Comparison of ENCODE assay signal across 18 cellular contexts in the genomic region with DNA sequence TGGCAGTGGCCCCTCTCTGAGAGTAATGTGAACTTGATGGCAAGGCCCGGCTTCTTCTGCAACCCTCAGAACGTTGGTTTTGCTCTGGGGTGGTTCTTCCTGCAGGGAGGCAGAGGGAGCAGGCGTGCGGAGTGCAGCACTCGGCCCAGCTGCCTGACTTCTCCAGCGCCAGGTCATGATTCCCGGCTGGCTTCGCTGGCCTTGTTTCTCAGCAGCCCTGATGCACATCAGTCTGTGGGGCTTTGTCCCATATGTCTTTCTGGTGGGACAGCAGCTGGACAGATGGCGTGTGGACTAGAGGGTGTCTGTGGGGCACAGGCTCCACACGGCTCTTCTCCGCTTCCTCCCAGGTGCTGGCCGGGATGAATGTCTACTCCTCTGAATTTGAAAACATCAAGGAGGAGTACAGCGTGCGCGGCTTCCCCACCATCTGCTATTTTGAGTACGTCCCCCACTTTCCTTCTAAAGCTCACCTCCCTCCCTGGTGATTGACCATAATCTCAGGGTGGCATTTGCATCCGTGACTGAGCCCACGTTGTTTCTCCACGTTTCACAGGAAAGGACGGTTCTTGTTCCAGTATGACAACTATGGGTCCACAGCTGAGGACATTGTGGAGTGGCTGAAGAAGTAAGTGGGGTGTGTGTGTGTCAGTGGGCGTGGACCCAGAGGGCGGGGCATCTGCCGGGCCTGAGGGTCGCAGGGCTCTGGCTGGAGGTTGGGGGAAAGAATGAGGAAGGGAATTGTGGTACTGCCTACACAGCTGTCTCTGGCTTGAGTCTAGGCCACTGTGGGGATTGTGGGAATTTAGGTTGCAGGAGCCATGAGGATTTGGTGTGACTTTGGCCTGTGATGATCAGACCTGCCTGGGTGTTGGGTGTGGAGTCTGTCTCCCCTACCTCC. TPM values are rescaled to one million over a fixed set of nuclear protein-coding genes. Genes with fewer than 3 reads are reported as not detected.
DNase-seq lines count a peak whose midpoint lies in the region; ATAC-seq and TF ChIP-seq lines count a peak whose summit lies in the region.
"Had no signal": no experiment of that assay in that cellular context is flagged by ENCODE, and none has a peak within 500 bp of the region (broad histone marks: within the 10 kb centered on the region; RNA-seq: fewer than 3 reads in every experiment).

No MANE protein-coding gene starts in this region.

- H3K27ac ChIP-seq in CD4-positive, CD25-positive, alpha-beta regulatory T cell (ENCODE audit: insufficient read depth, low read length, poor library complexity, severe bottlenecking): no peak overlapping the region
- H3K27ac ChIP-seq in fibroblast of lung (ENCODE audit: insufficient read depth, low read length): peak overlapping the region; percentile 3

- no peak overlapping the region for H3K9ac ChIP-seq in fibroblast of lung (ENCODE audit: insufficient read depth, low read length)

- H3K27me3 Mint-ChIP-seq in CD4-positive, CD25-positive, alpha-beta regulatory T cell: no peaks in the 10 kb centered on the region
- H3K27me3 Mint-ChIP-seq in HFFc6 (ENCODE audit: insufficient read depth): no peaks in the 10 kb centered on the region; the same call in 1 of the 2 replicates

- peak overlapping the region in 2 of 3 donors; percentile 62 to 74 for H3K27ac Mint-ChIP-seq in CD4-positive, CD25-positive, alpha-beta regulatory T cell
- H3K27ac Mint-ChIP-seq in HFFc6: peak overlapping the region; percentile 4; the same call in 1 of the 2 replicates

- no peaks in the 10 kb centered on the region for H3K4me1 ChIP-seq in CD4-positive, CD25-positive, alpha-beta regulatory T cell (ENCODE audit: control insufficient read depth, insufficient read depth, low read length, poor library complexity, severe bottlenecking)
- peaks cover 10% of the 10 kb centered on the region for H3K4me1 ChIP-seq in fibroblast of lung (ENCODE audit: control insufficient read depth, extremely low read depth, insufficient read depth, low read length)
- H3K4me1 ChIP-seq: A549, HAP-1 had no signal

- no peak for ATAC-seq in CD4-positive, CD25-positive, alpha-beta regulatory T cell (ENCODE audit: low read depth in 2 of 2)
- no peak for ATAC-seq in GM19351 (IDR thresholded peaks at IDR 0.05; ENCODE audit: unreplicated experiment)
- ATAC-seq: A549, K562, PC-3 had no signal

- no peak overlapping the region for H2AFZ ChIP-seq in fibroblast of lung (ENCODE audit: low read length)

- no peak overlapping the region for H3K4me2 ChIP-seq in fibroblast of lung (ENCODE audit: extremely low read depth, insufficient read depth, low read length)
- H3K4me2 ChIP-seq: A549 had no signal

- peaks cover 3% of the 10 kb centered on the region for H3K36me3 Mint-ChIP-seq in CD4-positive, CD25-positive, alpha-beta regulatory T cell
- peaks cover 27% of the 10 kb centered on the region for H3K36me3 Mint-ChIP-seq in HFFc6 (ENCODE audit: low read depth)

- peaks cover 0 to 8% (median 0%) of the 10 kb centered on the region in 4 donors for H3K4me1 Mint-ChIP-seq in CD4-positive, CD25-positive, alpha-beta regulatory T cell
- H3K4me1 Mint-ChIP-seq in HFFc6 (ENCODE audit: low read depth): peaks cover 54% of the 10 kb centered on the region

- no peaks in the 10 kb centered on the region for H3K36me3 ChIP-seq in CD4-positive, CD25-positive, alpha-beta regulatory T cell (ENCODE audit: control insufficient read depth, insufficient read depth, low read length)
- H3K36me3 ChIP-seq in fibroblast of lung (ENCODE audit: control insufficient read depth, insufficient read depth, low read length): peaks cover 11% of the 10 kb centered on the region

- H3K9me3 ChIP-seq in CD4-positive, CD25-positive, alpha-beta regulatory T cell (ENCODE audit: control insufficient read depth in 2 of 2, low read length in 2 of 2): no peaks in the 10 kb centered on the region
- no peaks in the 10 kb centered on the region for H3K9me3 ChIP-seq in fibroblast of lung (ENCODE audit: control insufficient read depth, insufficient read depth, low read depth, low read length)
- H3K9me3 ChIP-seq: A549, HAP-1 had no signal

- no peaks in the 10 kb centered on the region for H3K9me3 Mint-ChIP-seq in CD4-positive, CD25-positive, alpha-beta regulatory T cell
- no peaks in the 10 kb centered on the region for H3K9me3 Mint-ChIP-seq in HFFc6

- no peaks in the 10 kb centered on the region for H4K20me1 ChIP-seq in fibroblast of lung (ENCODE audit: control insufficient read depth, extremely low read depth, insufficient read depth, low read length)

- H3K4me3 Mint-ChIP-seq in CD4-positive, CD25-positive, alpha-beta regulatory T cell: no peak overlapping the region
- no peak overlapping the region for H3K4me3 Mint-ChIP-seq in HFFc6

- no peak overlapping the region for H3K4me3 ChIP-seq in CD4-positive, CD25-positive, alpha-beta regulatory T cell (ENCODE audit: low read depth, low read length)
- no peak overlapping the region for H3K4me3 ChIP-seq in fibroblast of lung (replicated peaks in 1 of 4; ENCODE audit: control extremely low read depth in 1 of 4, insufficient read depth in 1 of 4, low read depth in 3 of 4, low read length in 4 of 4)
- H3K4me3 ChIP-seq: A549, HAP-1, K562 had no signal

- TF ChIP-seq CTCF in HFFc6 (IDR thresholded peaks at IDR 0.05): no peak
- no peak for TF ChIP-seq CTCF in fibroblast of lung (conservative IDR thresholded peaks at IDR 0.05 in 1 of 2, IDR thresholded peaks at IDR 0.05 in 1 of 2; ENCODE audit: low read depth in 1 of 2, low read length in 2 of 2)

- H3K79me2 ChIP-seq in fibroblast of lung (ENCODE audit: control insufficient read depth, insufficient read depth, low read length): no peaks in the 10 kb centered on the region

- DNase-seq in CD4-positive, CD25-positive, alpha-beta regulatory T cell: no peak
- DNase-seq in HFFc6: no peak
- no peak for DNase-seq in fibroblast of lung (ENCODE audit: low read depth in 2 of 2)
- DNase-seq in retina: peak; percentile 53
- no peak for DNase-seq in COLO668 (lab: John Stamatoyannopoulos, UW; ENCODE audit: unreplicated experiment)
- DNase-seq in AG20443 (ENCODE audit: low spot score): no peak
- DNase-seq: Calu3, DMS79 treated with DMSO at 0.1 percent for 48 hours, NCI-H1436, NCI-H2029, NCI-H2171, NCI-H446, NCI-H748 treated with DMSO at 0.1 percent for 48 hours, PC-3 had no signal

- H3K27me3 ChIP-seq in CD4-positive, CD25-positive, alpha-beta regulatory T cell (ENCODE audit: control insufficient read depth, insufficient read depth, low read length): no peaks in the 10 kb centered on the region
- H3K27me3 ChIP-seq in fibroblast of lung (ENCODE audit: control insufficient read depth, insufficient read depth, low read length): no peaks in the 10 kb centered on the region

RNA-seq across cellular contexts. Expression of gene PDIA5, which starts 57.1 kb away (rescaled TPM):
- 1.3 TPM for total RNA-seq in CD4-positive, CD25-positive, alpha-beta regulatory T cell
- 1 to 10 TPM in 3 of 4 donors, under 1 TPM in 1; 0.92 to 2.6 (median 1.4) TPM for polyA plus RNA-seq in CD4-positive, CD25-positive, alpha-beta regulatory T cell
- total RNA-seq in HFFc6 (2021; fragmentation: NEBNext Ultra II Directional; extraction: Animal tissue kit (Norgen Biotek cat#: 25700)): 10 to 100 TPM; 30.7 to 49.0 (median 38.1) TPM
- total RNA-seq in fibroblast of lung: 19.3 and 27.9 TPM in 2 replicates
- 32.7 and 51.4 TPM in 2 replicates for polyA plus RNA-seq in fibroblast of lung
- 35.3 and 49.9 TPM in 2 replicates for polyA plus RNA-seq in fibroblast of lung (2012)
- 5.9 and 14.3 TPM in 2 replicates for polyA minus RNA-seq in fibroblast of lung (ENCODE audit: low replicate concordance)
